8 cellular contexts compared by ENCODE assay signal in the genomic region with DNA sequence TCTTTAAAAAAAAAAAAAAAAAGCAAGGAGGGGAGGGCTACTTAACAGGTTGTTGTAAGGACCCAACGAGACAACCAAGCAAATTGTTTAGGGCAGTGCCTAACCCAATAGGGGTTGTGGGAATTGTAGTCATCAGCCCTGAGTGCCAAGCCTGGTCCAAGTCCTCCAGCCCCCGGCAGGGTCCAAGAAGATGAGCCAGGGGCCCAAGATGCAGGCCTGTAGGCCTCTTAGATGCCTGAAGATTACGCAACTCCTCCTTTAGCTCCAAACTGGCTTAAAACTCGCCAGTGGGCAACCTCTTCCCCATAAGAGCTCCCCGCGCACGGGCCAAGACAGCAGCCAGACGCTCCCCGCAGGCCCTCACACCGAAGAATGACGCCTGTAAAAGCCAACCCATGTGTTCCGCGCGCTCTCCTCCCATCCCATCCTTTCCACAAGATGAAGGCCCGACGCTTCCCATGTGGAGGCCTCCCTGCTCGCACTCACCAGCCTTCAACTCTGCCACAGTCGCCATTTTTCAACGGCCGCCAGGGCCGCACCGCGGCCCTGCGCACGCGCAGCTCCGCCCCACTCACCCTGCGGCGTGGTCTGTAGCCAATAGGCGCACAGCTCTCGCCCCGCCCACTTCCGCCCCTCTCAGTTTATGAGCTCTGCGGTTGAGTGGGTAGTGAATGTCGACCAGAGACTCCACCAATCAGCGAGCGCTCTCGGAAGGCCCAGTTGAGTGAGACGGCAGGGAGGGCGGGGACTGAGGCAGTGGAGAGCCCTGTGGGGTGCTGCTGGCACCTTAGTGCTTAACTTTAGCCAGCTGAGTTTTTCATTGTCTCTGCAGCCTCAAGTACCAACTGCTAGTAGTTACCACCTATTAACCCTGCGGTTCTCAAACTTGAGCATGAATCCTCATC. TPM values are rescaled to one million over a fixed set of nuclear protein-coding genes. Genes with fewer than 3 reads are reported as not detected.
DNase-seq lines count a peak whose midpoint lies in the region; ATAC-seq, FAIRE-seq and TF ChIP-seq lines count a peak whose summit lies in the region.

A gene with protein sequence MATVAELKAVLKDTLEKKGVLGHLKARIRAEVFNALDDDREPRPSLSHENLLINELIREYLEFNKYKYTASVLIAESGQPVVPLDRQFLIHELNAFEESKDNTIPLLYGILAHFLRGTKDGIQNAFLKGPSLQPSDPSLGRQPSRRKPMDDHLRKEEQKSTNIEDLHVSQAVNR (minus strand): TSS at position 532 of the 905 bp plus-strand sequence. CDS start 18 bp downstream, at position 514.

- H3K9me3 ChIP-seq in adrenal gland (replicated peaks in 1 of 3) (no peaks in the 10 kb centered on the region), heart right ventricle (no peaks in the 10 kb centered on the region)

- H3K36me3 Mint-ChIP-seq in progenitor cell of endocrine pancreas (ENCODE audit: insufficient read depth) = no peaks in the 10 kb centered on the region

- H3K4me1 ChIP-seq in adrenal gland (replicated peaks in 1 of 2) (peaks cover 16 to 27% of the 10 kb centered on the region in 2 donors), heart right ventricle (peaks cover 0 to 33% (median 28%) of the 10 kb centered on the region in 9 donors)

- peak; percentile 97 for FAIRE-seq in GM12892 (lab: Jason Lieb, UNC)

- peaks cover 0 to 7% of the 10 kb centered on the region in 2 donors for H3K36me3 ChIP-seq in adrenal gland (replicated peaks in 1 of 2)
- H3K36me3 ChIP-seq in heart right ventricle = peaks cover 0 to 7% (median 0%) of the 10 kb centered on the region in 9 donors

- peaks cover 21% of the 10 kb centered on the region for H3K4me1 Mint-ChIP-seq in progenitor cell of endocrine pancreas (ENCODE audit: low read depth)

- no peaks in the 10 kb centered on the region for H3K27me3 Mint-ChIP-seq in progenitor cell of endocrine pancreas

- DNase-seq in GM12892 (ENCODE audit: insufficient read length) (peak; percentile 99), NCI-H146 (lab: John Stamatoyannopoulos, UW) (peak; percentile 99), T-helper 1 cell (peak; percentile 98 to 100 (median 99)), adrenal gland (peak; percentile 99 to 100 (median 100)), heart right ventricle (peak; percentile 99 to 100), progenitor cell of endocrine pancreas (ENCODE audit: low spot score, unreplicated experiment) (peak; percentile 96), ureter (ENCODE audit: low spot score) (peak; percentile 100)

- no peaks in the 10 kb centered on the region for H3K9me3 Mint-ChIP-seq in progenitor cell of endocrine pancreas (ENCODE audit: low read depth)

- H3K27me3 ChIP-seq in adrenal gland (no peaks in the 10 kb centered on the region), heart right ventricle (no peaks in the 10 kb centered on the region)

- H3K4me3 ChIP-seq in adrenal gland = peak within 1 kb of the TSS; percentile 38 to 97 (median 89)
- peak within 1 kb of the TSS; percentile 62 to 99 (median 78) for H3K4me3 ChIP-seq in heart right ventricle

- WGBS in adrenal gland, 4 donors = 0% methylated on average over 27 to 41 of the region's 41 CpGs
- 0% methylated on average over 41 of the region's 41 CpGs for WGBS in heart right ventricle, 2 donors

- TF ChIP-seq CTCF in adrenal gland (IDR thresholded peaks at IDR 0.05) (peak in 5 of 6 experiments; percentile 29 to 66 (median 31)), heart right ventricle (IDR thresholded peaks at IDR 0.05) (peak in 5 of 9 donors; percentile 22 to 38 (median 31)), progenitor cell of endocrine pancreas (IDR thresholded peaks at IDR 0.05; ENCODE audit: unreplicated experiment) (no peak)

- TF ChIP-seq POLR2A in GM12892 (IDR thresholded peaks at IDR 0.05; ENCODE audit: low read depth, low read length) (peak; percentile 85), adrenal gland (IDR thresholded peaks at IDR 0.05) (peak; percentile 69 to 75)

- intact Hi-C loops in adrenal gland (cut with DNase I) = loop anchor here in 1 of 2 donors (10.0 kb wide), 1 partner anchor 236 kb away; no protein-coding TSS in a partner anchor
- intact Hi-C loops in heart right ventricle (cut with DNase I) = loop anchor here in 6 of 10 donors (5.0 to 10.0 kb wide), 5 partner anchors 64 to 139 kb away; no protein-coding TSS in a partner anchor

- H3K27ac ChIP-seq in adrenal gland (peak within 1 kb of the TSS in 4 of 5 donors; percentile 82 to 92 (median 88)), heart right ventricle (peak within 1 kb of the TSS; percentile 31 to 95 (median 88))

- H3K27ac Mint-ChIP-seq in progenitor cell of endocrine pancreas = peak within 1 kb of the TSS; percentile 98

- peak; percentile 98 for ATAC-seq in HG02852 (IDR thresholded peaks at IDR 0.05; ENCODE audit: unreplicated experiment)
- peak; percentile 100 for ATAC-seq in heart right ventricle

- H3K4me3 Mint-ChIP-seq in progenitor cell of endocrine pancreas (ENCODE audit: low read depth) = peak within 1 kb of the TSS; percentile 100

RNA-seq across cellular contexts. Expression of the gene that starts here (rescaled TPM):
- 21.9 TPM for polyA plus RNA-seq in GM12892 (2012; ENCODE audit: missing spikeins)
- total RNA-seq in adrenal gland (10 to 100 TPM; 27.2 to 46.0 (median 33.5) TPM), heart right ventricle (10 to 100 TPM; 24.1 to 42.6 (median 32.5) TPM), progenitor cell of endocrine pancreas (20.9 and 23.8 TPM in 2 replicates), ureter (29.3 TPM)
- polyA plus RNA-seq in adrenal gland (10 to 100 TPM; 15.2 to 63.8 (median 17.3) TPM), heart right ventricle (10 to 100 TPM; 14.8 to 14.9 TPM)

Comparison
In these comparisons a context has a peak if more than half of its experiments do, and no peak if none do; other contexts are left out.
1. Peak in every context shown above with its lines: DNase-seq, ATAC-seq, H3K4me3 ChIP-seq and H3K27ac ChIP-seq.